8 cellular contexts compared by ENCODE assay signal in the genomic region with DNA sequence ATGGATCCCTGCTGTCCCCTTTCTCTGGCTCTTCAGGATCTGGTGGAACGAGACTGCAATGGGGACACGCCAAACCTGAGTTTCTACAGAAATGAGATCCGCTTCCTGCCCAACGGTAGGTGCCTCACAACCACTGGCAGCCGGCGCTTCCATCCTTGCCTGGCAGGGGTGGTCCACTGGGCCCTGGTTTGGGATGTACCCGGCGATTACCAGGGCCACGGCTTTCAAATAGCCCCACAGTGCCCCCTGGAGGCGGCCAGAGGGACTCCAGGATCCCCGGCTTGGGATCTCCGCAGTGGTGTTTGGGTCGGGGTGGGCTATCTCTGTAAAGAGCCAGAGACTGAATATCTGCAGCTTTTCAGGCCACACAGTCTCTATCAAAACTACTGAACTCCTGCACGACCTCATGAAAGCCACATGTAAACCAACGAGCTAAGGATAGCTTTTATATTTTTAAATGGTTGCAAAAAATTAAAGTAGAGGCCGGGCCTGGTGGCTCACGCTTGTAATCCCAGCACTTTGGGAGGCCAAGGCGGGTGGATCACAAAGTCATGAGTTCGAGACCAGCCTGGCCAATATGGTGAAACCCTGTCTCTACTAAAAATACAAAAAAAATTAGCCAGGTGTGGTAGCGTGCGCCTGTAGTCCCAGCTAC. TPM values are rescaled to one million over a fixed set of nuclear protein-coding genes. Genes with fewer than 3 reads are reported as not detected.
A peak's percentile ranks its signal among the peaks of the same experiment; 100 is the strongest.
DNase-seq lines count a peak whose midpoint lies in the region; ATAC-seq and TF ChIP-seq lines count a peak whose summit lies in the region.

No MANE protein-coding gene starts in this region.

- no peak for TF ChIP-seq EP300 in sigmoid colon (IDR thresholded peaks at IDR 0.05)

- DNase-seq in CD8-positive, alpha-beta memory T cell = peak; percentile 63 to 77 (median 73)
- DNase-seq in HUDEP-2 (lab: John Stamatoyannopoulos, UW; ENCODE audit: unreplicated experiment in 76 of 76) (peak in 61 of 76 experiments; percentile 2 to 76 (median 51)), SKM-1 (lab: John Stamatoyannopoulos, UW; ENCODE audit: unreplicated experiment) (peak; percentile 19), Right ventricle myocardium inferior (ENCODE audit: missing footprints) (peak; percentile 89), sigmoid colon (no peak), NCI-H187 treated with DMSO at 0.1 percent for 48 hours (lab: John Stamatoyannopoulos, UW) (no peak)
- peak; percentile 76 for DNase-seq in activated naive CD4-positive, alpha-beta T cell treated with anti-CD3 and anti-CD28 coated beads, Interleukin-2, amount 50 U/mL, for 16 hours

- WGBS in sigmoid colon, 2 donors = 42 to 48% methylated on average over 21 of the region's 21 CpGs

- H3K4me1 ChIP-seq in CD8-positive, alpha-beta memory T cell (ENCODE audit: insufficient read depth, low read length) = peaks cover 39% of the 10 kb centered on the region
- H3K4me1 ChIP-seq in sigmoid colon = peaks cover 0 to 35% (median 34%) of the 10 kb centered on the region in 4 donors

- peaks cover 29% of the 10 kb centered on the region for H3K36me3 ChIP-seq in CD8-positive, alpha-beta memory T cell (ENCODE audit: insufficient read depth, low read length)
- H3K36me3 ChIP-seq in sigmoid colon = peaks cover 38 to 61% (median 50%) of the 10 kb centered on the region in 4 donors

- H3K27ac Mint-ChIP-seq in CD8-positive, alpha-beta memory T cell = peak overlapping the region in 7 of 8 donors; percentile 33 to 84 (median 55)

- intact Hi-C loops in Right ventricle myocardium inferior (cut with DNase I) = loop anchor here (1.0 kb wide), 1 partner anchor 140 kb away; no protein-coding TSS in a partner anchor
- intact Hi-C loops in sigmoid colon (cut with DNase I) = loop anchor here (1.0 kb wide), 1 partner anchor 140 kb away; no protein-coding TSS in a partner anchor

- no peak overlapping the region for H3K4me3 ChIP-seq in CD8-positive, alpha-beta memory T cell (ENCODE audit: low read length)
- no peak overlapping the region for H3K4me3 ChIP-seq in sigmoid colon

- H3K27me3 Mint-ChIP-seq in CD8-positive, alpha-beta memory T cell = peaks cover 0 to 3% of the 10 kb centered on the region in 2 donors

- H3K27me3 ChIP-seq in CD8-positive, alpha-beta memory T cell (ENCODE audit: insufficient read depth, low read length, poor library complexity, severe bottlenecking) = no peaks in the 10 kb centered on the region
- no peaks in the 10 kb centered on the region for H3K27me3 ChIP-seq in sigmoid colon

- H3K9me3 Mint-ChIP-seq in CD8-positive, alpha-beta memory T cell = no peaks in the 10 kb centered on the region

- TF ChIP-seq POLR2A in sigmoid colon (IDR thresholded peaks at IDR 0.05) = no peak

- H3K9me3 ChIP-seq in CD8-positive, alpha-beta memory T cell (ENCODE audit: low read length) = no peaks in the 10 kb centered on the region
- H3K9me3 ChIP-seq in sigmoid colon = no peaks in the 10 kb centered on the region

- ATAC-seq in Right ventricle myocardium inferior (peak; percentile 52), GM18520 (IDR thresholded peaks at IDR 0.05; ENCODE audit: unreplicated experiment) (no peak)

- CTCF ChIA-PET in CD8-positive, alpha-beta memory T cell (lab: Charles Lee) = interaction anchor here (0.6 to 3.0 kb wide), 42 partner anchors 8 to 508 kb away, joined by 3 to 31 read pairs (median 4); a partner anchor contains a TSS

- peaks cover 4 to 71% (median 5%) of the 10 kb centered on the region in 3 donors for H3K36me3 Mint-ChIP-seq in CD8-positive, alpha-beta memory T cell

- peak overlapping the region in 6 of 7 donors; percentile 45 to 86 (median 74) for H3K4me3 Mint-ChIP-seq in CD8-positive, alpha-beta memory T cell

- POLR2A ChIA-PET in CD8-positive, alpha-beta memory T cell (lab: Charles Lee) = interaction anchor here (0.7 to 1.4 kb wide), 3 partner anchors 12 to 30 kb away, joined by 3 to 12 read pairs (median 4); a partner anchor contains a TSS

- H3K4me1 Mint-ChIP-seq in CD8-positive, alpha-beta memory T cell = peaks cover 22 to 38% (median 28%) of the 10 kb centered on the region in 3 donors

- peak; percentile 63 to 98 (median 87) for TF ChIP-seq CTCF in sigmoid colon (IDR thresholded peaks at IDR 0.05)

- H3K27ac ChIP-seq in CD8-positive, alpha-beta memory T cell (ENCODE audit: low read depth, low read length) = no peak overlapping the region
- no peak overlapping the region for H3K27ac ChIP-seq in sigmoid colon

RNA-seq across cellular contexts. Expression of a gene that starts 3.7 kb away (rescaled TPM):
- total RNA-seq in CD8-positive, alpha-beta memory T cell = 10 to 100 TPM; 45.7 to 47.9 TPM
- polyA plus RNA-seq in CD8-positive, alpha-beta memory T cell = 64.2 TPM
- total RNA-seq in Right ventricle myocardium inferior (22.5 TPM), sigmoid colon (10 to 100 TPM; 44.7 to 61.5 (median 48.6) TPM)
- 10 to 100 TPM; 22.2 to 64.8 (median 43.7) TPM for polyA plus RNA-seq in sigmoid colon

RNA-seq across cellular contexts. Expression of a gene that starts 8.5 kb away (rescaled TPM):
- total RNA-seq in CD8-positive, alpha-beta memory T cell = not detected
- polyA plus RNA-seq in CD8-positive, alpha-beta memory T cell = not detected
- total RNA-seq in Right ventricle myocardium inferior (5.5 TPM), sigmoid colon (10 to 100 TPM in 2 of 4 donors, 1 to 10 TPM in 2; 3.5 to 20.8 (median 10.8) TPM)
- polyA plus RNA-seq in sigmoid colon = 1 to 10 TPM; 1.8 to 5.8 (median 4.4) TPM

RNA-seq across cellular contexts. Expression of a gene that starts 12.1 kb away (rescaled TPM):
- 10 to 100 TPM; 14.8 TPM for total RNA-seq in CD8-positive, alpha-beta memory T cell
- 10.7 TPM for polyA plus RNA-seq in CD8-positive, alpha-beta memory T cell
- total RNA-seq in Right ventricle myocardium inferior (10.0 TPM), sigmoid colon (10 to 100 TPM in 3 of 4 donors, 1 to 10 TPM in 1; 7.1 to 16.0 (median 12.4) TPM)
- polyA plus RNA-seq in sigmoid colon = 10 to 100 TPM in 2 of 3 donors, 1 to 10 TPM in 1; 8.1 to 11.2 (median 10.2) TPM

RNA-seq across cellular contexts. Expression of a gene that starts 53.3 kb away (rescaled TPM):
- total RNA-seq in CD8-positive, alpha-beta memory T cell = 1 to 10 TPM; 4.6 to 6.2 TPM
- polyA plus RNA-seq in CD8-positive, alpha-beta memory T cell = 1.4 TPM
- total RNA-seq in Right ventricle myocardium inferior = 6.0 TPM
- total RNA-seq in sigmoid colon = 10 to 100 TPM in 2 of 4 donors, 1 to 10 TPM in 2; 8.1 to 16.9 (median 12.1) TPM
- 1 to 10 TPM; 2.3 to 7.8 (median 3.8) TPM for polyA plus RNA-seq in sigmoid colon

Comparison
In these comparisons a context has a peak if more than half of its experiments do, and no peak if none do; other contexts are left out.
1. DNase-seq: peak in CD8-positive, alpha-beta memory T cell (5 of 5), HUDEP-2 (61 of 76), SKM-1 (single experiment), activated naive CD4-positive, alpha-beta T cell treated with anti-CD3 and anti-CD28 coated beads, Interleukin-2, amount 50 U/mL, for 16 hours (single experiment) and Right ventricle myocardium inferior (single experiment); none in sigmoid colon (single experiment) and NCI-H187 treated with DMSO at 0.1 percent for 48 hours (single experiment).